Comparison of ENCODE assay signal across 22 cellular contexts in genomic region chr12:38761111-38761510, GRCh38.
DNase-seq lines count a peak whose midpoint lies in the region; ATAC-seq, FAIRE-seq and TF ChIP-seq lines count a peak whose summit lies in the region.
"Had no signal": no experiment of that assay in that cellular context is flagged by ENCODE, and none has a peak within 500 bp of the region (broad histone marks: within the 10 kb centered on the region; RNA-seq: fewer than 3 reads in every experiment).

No MANE protein-coding gene starts in this region.

- H3K79me2 ChIP-seq in GM23338 (replicated peaks; ENCODE audit: insufficient read depth) = no peaks in the 10 kb centered on the region
- no peaks in the 10 kb centered on the region for H3K79me2 ChIP-seq in keratinocyte (ENCODE audit: control insufficient read depth, insufficient read depth, low read length)

- POLR2A ChIA-PET in naive thymus-derived CD4-positive, alpha-beta T cell (lab: Charles Lee) = no interaction called here

- H4K20me1 ChIP-seq in GM23338 (replicated peaks; ENCODE audit: insufficient read depth) (no peaks in the 10 kb centered on the region), keratinocyte (ENCODE audit: control insufficient read depth, extremely low read depth, insufficient read depth, low read length) (no peaks in the 10 kb centered on the region)
- H4K20me1 ChIP-seq: BLaER1 treated with 17β-estradiol and CSF1 and Interleukin-3, amounts not matched to agents 10 nM and 100 nM had no signal

- no peaks in the 10 kb centered on the region for H3K9me1 ChIP-seq in keratinocyte (ENCODE audit: control insufficient read depth, extremely low read depth, insufficient read depth, low read length)

- FAIRE-seq in bronchial epithelial cell (lab: Jason Lieb, UNC) (no peak), keratinocyte (lab: Jason Lieb, UNC) (peak; percentile 26)
- FAIRE-seq: D721Med, GM12891, GM18507 had no signal

- H3K9me3 Mint-ChIP-seq in GM23338 = no peaks in the 10 kb centered on the region; the same call in 2 of the 3 replicates
- peaks cover 0 to 7% (median 3%) of the 10 kb centered on the region in 11 donors for H3K9me3 Mint-ChIP-seq in naive thymus-derived CD4-positive, alpha-beta T cell

- H3K4me1 Mint-ChIP-seq in GM23338 = peaks cover 7% of the 10 kb centered on the region
- peaks cover 0 to 1% (median 0%) of the 10 kb centered on the region in 7 donors for H3K4me1 Mint-ChIP-seq in naive thymus-derived CD4-positive, alpha-beta T cell
- H3K4me1 Mint-ChIP-seq: B cell had no signal

- peaks cover 2% of the 10 kb centered on the region; the same call in 1 of the 3 replicates for H3K36me3 Mint-ChIP-seq in GM23338 (ENCODE audit: low read depth)
- peaks cover 4 to 20% (median 11%) of the 10 kb centered on the region in 5 donors for H3K36me3 Mint-ChIP-seq in naive thymus-derived CD4-positive, alpha-beta T cell
- H3K36me3 Mint-ChIP-seq: CD8-positive, alpha-beta T cell had no signal

- no peaks in the 10 kb centered on the region; the same call in 1 of the 2 replicates for H3K9me2 ChIP-seq in GM23338 (ENCODE audit: insufficient read depth)

- H3K27me3 ChIP-seq in GM23338 (ENCODE audit: insufficient read depth) = no peaks in the 10 kb centered on the region
- no peaks in the 10 kb centered on the region for H3K27me3 ChIP-seq in bronchial epithelial cell (ENCODE audit: control insufficient read depth, insufficient read depth, low read length)
- no peaks in the 10 kb centered on the region for H3K27me3 ChIP-seq in keratinocyte (ENCODE audit: control insufficient read depth, extremely low read depth, insufficient read depth, low read length)
- no peaks in the 10 kb centered on the region for H3K27me3 ChIP-seq in naive thymus-derived CD4-positive, alpha-beta T cell (ENCODE audit: control insufficient read depth in 2 of 2, insufficient read depth in 2 of 2, low read length in 2 of 2)
- H3K27me3 ChIP-seq: BLaER1 treated with 17β-estradiol and CSF1 and Interleukin-3, amounts not matched to agents 10 nM and 100 nM had no signal

- H3F3A ChIP-seq in GM23338 (replicated peaks; ENCODE audit: low read depth) = no peaks in the 10 kb centered on the region

- no peak overlapping the region for H3K27ac ChIP-seq in GM23338 (ENCODE audit: low read depth)
- H3K27ac ChIP-seq in epithelial cell of prostate = peak overlapping the region; percentile 32
- H3K27ac ChIP-seq in keratinocyte (ENCODE audit: control insufficient read depth, insufficient read depth, low read length) = peak overlapping the region; percentile 7
- H3K27ac ChIP-seq in naive thymus-derived CD4-positive, alpha-beta T cell (ENCODE audit: low read depth, low read length) = no peak overlapping the region
- H3K27ac ChIP-seq: 22Rv1; A549; BLaER1 treated with 17β-estradiol and CSF1 and Interleukin-3, amounts not matched to agents 10 nM and 100 nM; C4-2B had no signal

- no peak overlapping the region for H3K4me3 Mint-ChIP-seq in GM23338
- no peak overlapping the region for H3K4me3 Mint-ChIP-seq in naive thymus-derived CD4-positive, alpha-beta T cell
- H3K4me3 Mint-ChIP-seq: B cell; CD4-positive, alpha-beta T cell; CD8-positive, alpha-beta T cell had no signal

- DNase-seq in GM23338 (ENCODE audit: low spot score) = no peak
- DNase-seq in bronchial epithelial cell (ENCODE audit: low read depth) = peak; percentile 59
- no peak for DNase-seq in epithelial cell of prostate (ENCODE audit: low read depth, low spot score)
- DNase-seq in keratinocyte (ENCODE audit: low read depth, low spot score) = no peak
- no peak for DNase-seq in NOMO-1 treated with dmso at 0.1 percent for 144 hours (lab: John Stamatoyannopoulos, UW; ENCODE audit: unreplicated experiment)
- no peak for DNase-seq in naive thymus-derived CD4-positive, alpha-beta T cell
- DNase-seq in activated CD4-positive, alpha-beta T cell treated with anti-CD3 and anti-CD28 coated beads, Interleukin-2, amount 50 U/mL, for 1 hour = no peak
- DNase-seq: AML-193; Caco-2; Calu3; CD4-positive, alpha-beta T cell; CD8-positive, alpha-beta T cell; DMS79 treated with DMSO at 0.1 percent for 48 hours; GF-D8 had no signal

- no peak for TF ChIP-seq CTCF in GM23338 (conservative IDR thresholded peaks at IDR 0.05; ENCODE audit: low read depth in 2 of 2)
- no peak for TF ChIP-seq CTCF in bronchial epithelial cell (IDR thresholded peaks at IDR 0.05; ENCODE audit: insufficient read depth, low read length, severe bottlenecking)
- no peak for TF ChIP-seq CTCF in keratinocyte (optimal IDR thresholded peaks at IDR 0.05 in 1 of 3, IDR thresholded peaks at IDR 0.05 in 1 of 3, conservative IDR thresholded peaks at IDR 0.05 in 1 of 3; ENCODE audit: extremely low read depth in 1 of 3, insufficient read depth in 2 of 3, low read length in 3 of 3)

- ATAC-seq in GM23338 = no peak
- ATAC-seq in naive thymus-derived CD4-positive, alpha-beta T cell = no peak
- ATAC-seq: A549; CD8-positive, alpha-beta T cell had no signal

- intact Hi-C loops in naive thymus-derived CD4-positive, alpha-beta T cell (cut with micrococcal nuclease) = no loop called here

- no peaks in the 10 kb centered on the region for H3K9me3 ChIP-seq in keratinocyte (ENCODE audit: control insufficient read depth, low read depth, low read length)
- no peaks in the 10 kb centered on the region for H3K9me3 ChIP-seq in naive thymus-derived CD4-positive, alpha-beta T cell (ENCODE audit: control insufficient read depth in 2 of 3, low read length in 3 of 3)
- H3K9me3 ChIP-seq: A549; BLaER1 treated with 17β-estradiol and CSF1 and Interleukin-3, amounts not matched to agents 10 nM and 100 nM; Caco-2 had no signal

- H2AFZ ChIP-seq in GM23338 (no peak overlapping the region), keratinocyte (ENCODE audit: control insufficient read depth, low read length) (no peak overlapping the region)

- H3K36me3 ChIP-seq in GM23338 (ENCODE audit: insufficient read depth) (no peaks in the 10 kb centered on the region), bronchial epithelial cell (ENCODE audit: control insufficient read depth, insufficient read depth, low read length) (no peaks in the 10 kb centered on the region), keratinocyte (ENCODE audit: control insufficient read depth in 2 of 2, extremely low read depth in 1 of 2, insufficient read depth in 2 of 2, low read length in 2 of 2) (no peaks in the 10 kb centered on the region)
- H3K36me3 ChIP-seq in naive thymus-derived CD4-positive, alpha-beta T cell (ENCODE audit: control insufficient read depth in 2 of 3, insufficient read depth in 3 of 3, low read length in 3 of 3) = no peaks in the 10 kb centered on the region

- dilution Hi-C loops in keratinocyte (cut with MboI; ENCODE audit: extremely low pct_ligation_motif_present, low sequenced_read_pairs) = no loop called here

- CTCF ChIA-PET in naive thymus-derived CD4-positive, alpha-beta T cell (lab: Charles Lee) = no interaction called here

- H3K4me3 ChIP-seq in GM23338 (no peak overlapping the region), bronchial epithelial cell (ENCODE audit: low read depth, low read length) (no peak overlapping the region), keratinocyte (ENCODE audit: control insufficient read depth in 2 of 3, extremely low read depth in 1 of 3, insufficient read depth in 2 of 3, low read depth in 1 of 3, low read length in 3 of 3) (no peak overlapping the region)
- no peak overlapping the region for H3K4me3 ChIP-seq in naive thymus-derived CD4-positive, alpha-beta T cell (ENCODE audit: low read length)
- H3K4me3 ChIP-seq: A549; BLaER1 treated with 17β-estradiol and CSF1 and Interleukin-3, amounts not matched to agents 10 nM and 100 nM had no signal

- H3K27ac Mint-ChIP-seq in GM23338 = no peak overlapping the region; the same call in 1 of the 2 replicates
- H3K27ac Mint-ChIP-seq in naive thymus-derived CD4-positive, alpha-beta T cell = no peak overlapping the region
- H3K27ac Mint-ChIP-seq: B cell; CD4-positive, alpha-beta T cell; CD8-positive, alpha-beta T cell had no signal

- H3K4me2 ChIP-seq in GM23338 (peak overlapping the region; percentile 45; the same call in 1 of the 2 replicates), keratinocyte (ENCODE audit: control insufficient read depth, extremely low read depth, insufficient read depth, low read depth, low read length) (no peak overlapping the region)
- H3K4me2 ChIP-seq: A549; BLaER1 treated with 17β-estradiol and CSF1 and Interleukin-3, amounts not matched to agents 10 nM and 100 nM had no signal

- H3K27me3 Mint-ChIP-seq in GM23338 (ENCODE audit: insufficient read depth, low read depth, poor library complexity) = no peaks in the 10 kb centered on the region
- no peaks in the 10 kb centered on the region for H3K27me3 Mint-ChIP-seq in naive thymus-derived CD4-positive, alpha-beta T cell
- H3K27me3 Mint-ChIP-seq: B cell; CD4-positive, alpha-beta T cell had no signal

- H3K4me1 ChIP-seq in GM23338 (ENCODE audit: insufficient read depth) (peaks cover 10% of the 10 kb centered on the region), keratinocyte (ENCODE audit: control insufficient read depth, extremely low read depth, insufficient read depth, low read length) (peaks cover 5% of the 10 kb centered on the region)
- H3K4me1 ChIP-seq in naive thymus-derived CD4-positive, alpha-beta T cell (ENCODE audit: control insufficient read depth in 2 of 2, insufficient read depth in 2 of 2, low read length in 2 of 2) = no peaks in the 10 kb centered on the region
- H3K4me1 ChIP-seq: A549; BLaER1 treated with 17β-estradiol and CSF1 and Interleukin-3, amounts not matched to agents 10 nM and 100 nM; Caco-2 had no signal

- no peak overlapping the region for H3K9ac ChIP-seq in keratinocyte (ENCODE audit: control insufficient read depth, extremely low read depth, insufficient read depth, low read length)
- H3K9ac ChIP-seq: BLaER1 treated with 17β-estradiol and CSF1 and Interleukin-3, amounts not matched to agents 10 nM and 100 nM had no signal

Comparison
In these comparisons a context has a peak if more than half of its experiments do, and no peak if none do; other contexts are left out.
1. H3K27ac ChIP-seq: peak in epithelial cell of prostate (single experiment) and keratinocyte (single experiment); none in GM23338 (single experiment) and naive thymus-derived CD4-positive, alpha-beta T cell (single experiment).